17 cellular contexts compared by ENCODE assay signal in the genomic region with DNA sequence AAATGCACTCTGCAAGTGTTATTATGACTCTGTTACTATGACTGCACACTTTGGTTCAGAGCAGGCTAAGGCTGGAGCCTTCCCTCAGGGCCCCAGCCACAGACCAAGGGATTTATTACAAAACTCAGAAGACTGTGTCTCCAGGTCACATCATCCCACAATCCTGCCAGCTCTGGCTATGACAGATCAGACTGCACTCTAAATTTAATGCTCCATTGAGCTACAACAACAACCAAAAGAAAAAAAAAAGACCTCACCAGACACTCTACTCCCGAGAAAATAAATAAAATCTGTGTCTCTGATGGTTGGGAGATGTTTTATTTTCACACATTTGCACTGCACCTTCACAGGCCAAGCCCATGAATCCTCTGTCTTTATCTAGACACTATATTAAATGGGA. TPM values are rescaled to one million over a fixed set of nuclear protein-coding genes. Genes with fewer than 3 reads are reported as not detected.
DNase-seq lines count a peak whose midpoint lies in the region; ATAC-seq and TF ChIP-seq lines count a peak whose summit lies in the region.
"Had no signal": no experiment of that assay in that cellular context is flagged by ENCODE, and none has a peak within 500 bp of the region (broad histone marks: within the 10 kb centered on the region; RNA-seq: fewer than 3 reads in every experiment).

No MANE protein-coding gene starts in this region.

- peak overlapping the region in 1 of 11 experiments; percentile 32; a peak in 1 of 22 replicates for H3K27ac ChIP-seq in BLaER1 treated with 17β-estradiol and CSF1 and Interleukin-3, amounts not matched to agents 10 nM and 100 nM
- no peak overlapping the region for H3K27ac ChIP-seq in H9 (ENCODE audit: insufficient read length, low read depth, low read length)
- H3K27ac ChIP-seq: gastrocnemius medialis had no signal

- peaks cover 16 to 24% (median 19%) of the 10 kb centered on the region in 11 experiments; a peak in 20 of 22 replicates for H3K9me3 ChIP-seq in BLaER1 treated with 17β-estradiol and CSF1 and Interleukin-3, amounts not matched to agents 10 nM and 100 nM (replicated peaks in 1 of 11)
- H3K9me3 ChIP-seq in H9 (ENCODE audit: control insufficient read depth, low read depth, low read length) = no peaks in the 10 kb centered on the region
- H3K9me3 ChIP-seq: gastrocnemius medialis had no signal

- no peak overlapping the region for H3K18ac ChIP-seq in H9 (ENCODE audit: insufficient read length, low read depth, low read length)

- no peak overlapping the region for H2BK12ac ChIP-seq in H9 (ENCODE audit: insufficient read length, low read depth, low read length)

- peaks cover 9 to 10% of the 10 kb centered on the region in 2 experiments for H3K4me1 Mint-ChIP-seq in H9
- H3K4me1 Mint-ChIP-seq: natural killer cell, T-helper 17 cell had no signal

- TF ChIP-seq CTCF in H9 (conservative IDR thresholded peaks at IDR 0.05) = no peak

- H3K36me3 Mint-ChIP-seq in H9 (ENCODE audit: insufficient read depth in 1 of 3, low read depth in 3 of 3) = peaks cover 0 to 8% (median 0%) of the 10 kb centered on the region in 3 experiments; a peak in 2 of 7 replicates
- H3K36me3 Mint-ChIP-seq: natural killer cell had no signal

- H3K4me1 ChIP-seq in BLaER1 treated with 17β-estradiol and CSF1 and Interleukin-3, amounts not matched to agents 10 nM and 100 nM = peaks cover 0 to 16% (median 14%) of the 10 kb centered on the region in 10 experiments; a peak in 14 of 20 replicates
- H3K4me1 ChIP-seq in H9 (ENCODE audit: insufficient read depth, low read length) = no peaks in the 10 kb centered on the region
- H3K4me1 ChIP-seq: gastrocnemius medialis had no signal

- ATAC-seq in HG03280 (IDR thresholded peaks at IDR 0.05; ENCODE audit: unreplicated experiment) (no peak), GM19351 (IDR thresholded peaks at IDR 0.05; ENCODE audit: unreplicated experiment) (no peak), GM21360 (IDR thresholded peaks at IDR 0.05; ENCODE audit: unreplicated experiment) (no peak)
- ATAC-seq: activated CD4-positive, CD25-positive, alpha-beta regulatory T cell treated with anti-CD3 and anti-CD28 coated beads, Interleukin-2, amount 50 U/mL, for 24 hours; gastrocnemius medialis; natural killer cell; T-helper 17 cell had no signal

- H3K9ac ChIP-seq in BLaER1 treated with 17β-estradiol and CSF1 and Interleukin-3, amounts not matched to agents 10 nM and 100 nM = peak overlapping the region in 2 of 11 experiments; percentile 0 to 26; a peak in 2 of 22 replicates
- H3K9ac ChIP-seq in H9 (ENCODE audit: extremely low read depth, insufficient read length, low read length) = no peak overlapping the region

- H4K20me1 ChIP-seq in BLaER1 treated with 17β-estradiol and CSF1 and Interleukin-3, amounts not matched to agents 10 nM and 100 nM = no peaks in the 10 kb centered on the region
- H4K20me1 ChIP-seq in H9 (ENCODE audit: control insufficient read depth, insufficient read depth, insufficient read length) = no peaks in the 10 kb centered on the region

- no peaks in the 10 kb centered on the region for H3K27me3 ChIP-seq in BLaER1 treated with 17β-estradiol and CSF1 and Interleukin-3, amounts not matched to agents 10 nM and 100 nM
- no peaks in the 10 kb centered on the region for H3K27me3 ChIP-seq in H9 (ENCODE audit: insufficient read depth, low read length)
- H3K27me3 ChIP-seq: gastrocnemius medialis had no signal

- no peak overlapping the region for H2BK5ac ChIP-seq in H9 (ENCODE audit: insufficient read length, low read length)

- H2AFZ ChIP-seq in H9 (ENCODE audit: low read length) = no peak overlapping the region

- H4K91ac ChIP-seq in H9 (ENCODE audit: insufficient read length, low read depth, low read length) = no peak overlapping the region

- no peak overlapping the region for H4K8ac ChIP-seq in H9 (replicated peaks; ENCODE audit: insufficient read length, low read depth, low read length)

- H2BK20ac ChIP-seq in H9 (ENCODE audit: low read depth, low read length, poor library complexity, severe bottlenecking) = no peak overlapping the region

- H3K79me2 ChIP-seq in H9 (ENCODE audit: insufficient read depth, low read length) = no peaks in the 10 kb centered on the region

- H3K4me2 ChIP-seq in BLaER1 treated with 17β-estradiol and CSF1 and Interleukin-3, amounts not matched to agents 10 nM and 100 nM = peak overlapping the region in 6 of 11 experiments; percentile 24 to 59 (median 48); a peak in 12 of 22 replicates
- no peak overlapping the region for H3K4me2 ChIP-seq in H9 (ENCODE audit: insufficient read depth, insufficient read length, low read length)

- peaks cover 0 to 6% of the 10 kb centered on the region in 2 experiments; a peak in 3 of 5 replicates for H3K9me3 Mint-ChIP-seq in H9

- H3K4me3 ChIP-seq in BLaER1 treated with 17β-estradiol and CSF1 and Interleukin-3, amounts not matched to agents 10 nM and 100 nM = no peak overlapping the region
- H3K4me3 ChIP-seq: gastrocnemius medialis had no signal

- no peak overlapping the region for H2BK15ac ChIP-seq in H9 (ENCODE audit: low read depth, low read length)

- H3K36me3 ChIP-seq in BLaER1 treated with 17β-estradiol and CSF1 and Interleukin-3, amounts not matched to agents 10 nM and 100 nM = no peaks in the 10 kb centered on the region
- H3K36me3 ChIP-seq: gastrocnemius medialis had no signal

- H2BK120ac ChIP-seq in H9 (ENCODE audit: low read depth, low read length, poor library complexity, severe bottlenecking) = no peak overlapping the region

- no peak overlapping the region for H3K4me3 Mint-ChIP-seq in H9
- H3K4me3 Mint-ChIP-seq: natural killer cell had no signal

- H4K5ac ChIP-seq in H9 (ENCODE audit: insufficient read length, low read depth, low read length) = no peak overlapping the region

- no peak overlapping the region for H3K14ac ChIP-seq in H9 (ENCODE audit: insufficient read depth, low read length)

- H3K23me2 ChIP-seq in H9 (ENCODE audit: insufficient read length, low read depth, low read length, poor library complexity, severe bottlenecking) = no peaks in the 10 kb centered on the region

- no peak overlapping the region for H3T11ph ChIP-seq in H9 (ENCODE audit: low read length)

- no peak overlapping the region for H2AK5ac ChIP-seq in H9 (ENCODE audit: insufficient read length, low read length)

- WGBS in H9 (ENCODE audit: extremely low coverage, insufficient read length, low lambda C conversion rate) = no CpG with 5 or more reads among the region's 1 CpG

- no peak overlapping the region for H3K27ac Mint-ChIP-seq in H9
- H3K27ac Mint-ChIP-seq: natural killer cell, T-helper 17 cell had no signal

- H3K23ac ChIP-seq in H9 (ENCODE audit: insufficient read length, low read depth, low read length) = no peak overlapping the region

- peak; percentile 14 for DNase-seq in MV-4-11 (lab: John Stamatoyannopoulos, UW)
- DNase-seq in cerebellar cortex (ENCODE audit: low spot score) = peak; percentile 71
- peak; percentile 3 for DNase-seq in midbrain (lab: John Stamatoyannopoulos, UW)
- no peak for DNase-seq in H9
- DNase-seq: activated effector memory CD4-positive, alpha-beta T cell treated with anti-CD3 and anti-CD28 coated beads, Interleukin-2, amount 50 U/mL, for 16 hours; amygdala; cortex of kidney; gastrocnemius medialis; natural killer cell; NCI-H82; stimulated activated CD4-positive, alpha-beta T cell treated with anti-CD3 and anti-CD28 coated beads, Interleukin-1b, Interleukin-23, amount 100 ng/mL, for 48 hours; T-helper 17 cell had no signal

- no peak overlapping the region for H3K4ac ChIP-seq in H9 (ENCODE audit: low read depth, low read length)

- no peaks in the 10 kb centered on the region for H3K79me1 ChIP-seq in H9 (ENCODE audit: insufficient read depth, low read depth, low read length, poor library complexity, severe bottlenecking)

- no peaks in the 10 kb centered on the region for H3K27me3 Mint-ChIP-seq in H9 (ENCODE audit: low read depth)
- H3K27me3 Mint-ChIP-seq: T-helper 17 cell had no signal

- H3K56ac ChIP-seq in H9 (ENCODE audit: insufficient read length, low read depth, low read length) = no peak overlapping the region

RNA-seq across cellular contexts. Expression of a gene that starts 50.9 kb away (rescaled TPM):
- 500 and 505 TPM in 2 replicates for total RNA-seq in H9 (2021)
